Comparison of ENCODE assay signal across 10 cellular contexts in the genomic region with DNA sequence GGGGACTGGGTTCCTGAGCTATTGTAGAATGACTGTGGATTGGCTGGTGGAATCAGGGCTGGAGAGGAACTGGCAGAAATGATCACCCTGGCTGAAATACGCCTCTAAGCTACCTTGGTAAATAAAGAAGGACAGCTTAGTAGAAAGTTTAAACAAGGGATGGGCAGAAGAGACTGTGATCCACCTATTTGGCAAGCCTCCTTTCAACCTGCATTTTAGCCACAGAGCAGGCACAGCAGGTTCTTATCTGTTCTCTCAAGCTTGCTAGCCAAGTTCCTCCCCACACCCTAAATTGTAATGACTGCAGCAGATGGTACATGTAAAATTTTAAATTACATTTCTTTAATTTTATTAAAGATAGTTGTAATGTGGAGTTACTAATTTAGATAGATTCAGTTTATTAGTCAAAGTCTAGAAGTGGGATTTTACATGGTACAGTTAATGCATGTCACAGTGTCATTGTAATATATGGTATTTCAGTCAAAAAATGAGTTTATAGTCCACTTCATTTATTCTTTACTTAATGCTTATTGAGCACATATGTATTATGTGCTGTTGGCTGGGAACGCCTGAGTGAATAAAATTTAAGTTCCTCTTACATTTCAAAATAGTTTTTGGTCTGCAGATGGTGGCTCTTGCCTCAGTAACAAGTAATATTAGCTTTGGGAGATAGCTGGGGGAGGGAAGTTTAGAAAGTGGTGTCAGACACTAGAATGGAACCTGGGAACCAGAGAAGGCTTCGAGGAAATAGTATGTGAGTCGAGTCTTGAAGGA. TPM values are rescaled to one million over a fixed set of nuclear protein-coding genes. Genes with fewer than 3 reads are reported as not detected.
DNase-seq lines count a peak whose midpoint lies in the region; ATAC-seq and TF ChIP-seq lines count a peak whose summit lies in the region.
"Had no signal": no experiment of that assay in that cellular context is flagged by ENCODE, and none has a peak within 500 bp of the region (broad histone marks: within the 10 kb centered on the region; RNA-seq: fewer than 3 reads in every experiment).

No MANE protein-coding gene starts in this region.

- H3K4me2 ChIP-seq in osteoblast (ENCODE audit: insufficient read depth, low read length) = peak overlapping the region; percentile 73

- H3K79me2 ChIP-seq in ACC112 (ENCODE audit: control insufficient read depth, insufficient read depth, low read length, unreplicated experiment) (peaks cover 80% of the 10 kb centered on the region), osteoblast (ENCODE audit: insufficient read depth, low read length) (peaks cover 77% of the 10 kb centered on the region)

- H3K4me1 ChIP-seq in ACC112 (ENCODE audit: control insufficient read depth, insufficient read depth, low read length, unreplicated experiment) (peaks cover 26% of the 10 kb centered on the region), osteoblast (ENCODE audit: insufficient read depth, low read length) (peaks cover 39% of the 10 kb centered on the region)

- no peaks in the 10 kb centered on the region for H3K9me3 ChIP-seq in osteoblast (ENCODE audit: low read depth, low read length)

- H4K20me1 ChIP-seq in osteoblast (ENCODE audit: insufficient read depth, low read length) = peaks cover 66% of the 10 kb centered on the region

- H3K4me3 ChIP-seq in ACC112 (ENCODE audit: low read depth, low read length) (no peak overlapping the region), osteoblast (ENCODE audit: insufficient read depth, low read length) (no peak overlapping the region)
- H3K4me3 ChIP-seq: BLaER1 treated with 17β-estradiol and CSF1 and Interleukin-3, amounts not matched to agents 10 nM and 100 nM had no signal

- ATAC-seq in GM18868 (IDR thresholded peaks at IDR 0.05; ENCODE audit: unreplicated experiment) (no peak), HG02642 (IDR thresholded peaks at IDR 0.05; ENCODE audit: poor library complexity, unreplicated experiment) (no peak)

- no peaks in the 10 kb centered on the region for H3K27me3 ChIP-seq in ACC112 (ENCODE audit: insufficient read depth, low read length)
- no peaks in the 10 kb centered on the region for H3K27me3 ChIP-seq in osteoblast (ENCODE audit: insufficient read depth, low read length)

- 0 out of 2 replicates have a peak, but pooled peaks cover 4% of the 10 kb centered on the region for H3K36me3 ChIP-seq in ACC112 (ENCODE audit: insufficient read depth, low read length)
- H3K36me3 ChIP-seq in osteoblast (ENCODE audit: insufficient read depth, low read length) = no peaks in the 10 kb centered on the region
- H3K36me3 ChIP-seq: BLaER1 treated with 17β-estradiol and CSF1 and Interleukin-3, amounts not matched to agents 10 nM and 100 nM had no signal

- TF ChIP-seq CTCF in osteoblast (IDR thresholded peaks at IDR 0.05; ENCODE audit: extremely low read depth, low read depth, low read length) = no peak

- H3K27ac ChIP-seq in ACC112 (ENCODE audit: low read depth, low read length) (peak overlapping the region; percentile 41), epithelial cell of prostate (peak overlapping the region; percentile 40), osteoblast (ENCODE audit: low read depth, low read length) (peak overlapping the region; percentile 68)
- H3K27ac ChIP-seq: BLaER1 treated with 17β-estradiol and CSF1 and Interleukin-3, amounts not matched to agents 10 nM and 100 nM had no signal

- DNase-seq in OCI-M1 (lab: John Stamatoyannopoulos, UW) = peak; percentile 37
- DNase-seq in epithelial cell of prostate (ENCODE audit: low read depth, low spot score) = peak; percentile 40
- DNase-seq in osteoblast (ENCODE audit: insufficient read length, low spot score, missing footprints) = peak; percentile 27
- no peak for DNase-seq in activated CD4-positive, alpha-beta T cell treated with anti-CD3 and anti-CD28 coated beads, Interleukin-2, amount 50 U/mL, for 4 hours
- DNase-seq in cortex of kidney (lab: John Stamatoyannopoulos, UW) = no peak
- DNase-seq: activated naive CD4-positive, alpha-beta T cell had no signal

- H2AFZ ChIP-seq in ACC112 (ENCODE audit: low read length, unreplicated experiment) = no peak overlapping the region
- no peak overlapping the region for H2AFZ ChIP-seq in osteoblast (ENCODE audit: low read length)

RNA-seq across cellular contexts. Expression of gene EPN2, which starts 11.2 kb away (rescaled TPM):
- 13.6 and 18.1 TPM in 2 replicates for total RNA-seq in osteoblast

Comparison
In these comparisons a context has a peak if more than half of its experiments do, and no peak if none do; other contexts are left out.
1. DNase-seq: peak in OCI-M1 (single experiment), epithelial cell of prostate (single experiment) and osteoblast (single experiment); none in activated CD4-positive, alpha-beta T cell treated with anti-CD3 and anti-CD28 coated beads, Interleukin-2, amount 50 U/mL, for 4 hours (0 of 2) and cortex of kidney (single experiment).
2. Peak in every context shown above with its lines, with median percentiles within 50 percentile points of each other: H3K27ac ChIP-seq.